15 cellular contexts compared by ENCODE assay signal in the genomic region with DNA sequence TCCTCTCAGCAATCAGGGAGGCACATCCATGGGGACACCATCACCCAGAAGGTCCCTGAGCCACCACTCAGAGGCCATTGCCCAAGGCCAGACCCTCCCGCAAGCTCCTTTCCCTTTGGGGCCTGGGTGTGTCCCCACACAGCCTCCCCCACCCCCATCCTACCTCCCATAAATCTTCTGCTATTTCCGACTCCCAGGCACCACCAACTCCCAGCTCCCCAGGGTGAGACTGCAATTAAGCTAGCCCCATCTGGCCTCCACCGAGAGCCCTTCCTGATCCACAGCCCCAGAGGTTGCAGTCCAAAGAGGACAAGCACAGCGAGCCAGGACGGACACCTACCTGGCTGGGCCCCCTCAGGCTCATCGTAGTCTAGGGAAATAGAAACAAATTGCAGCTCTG. TPM values are rescaled to one million over a fixed set of nuclear protein-coding genes. Genes with fewer than 3 reads are reported as not detected.
DNase-seq lines count a peak whose midpoint lies in the region; ATAC-seq and TF ChIP-seq lines count a peak whose summit lies in the region.
"Had no signal": no experiment of that assay in that cellular context is flagged by ENCODE, and none has a peak within 500 bp of the region (broad histone marks: within the 10 kb centered on the region; RNA-seq: fewer than 3 reads in every experiment).

No MANE protein-coding gene starts in this region.

- H3K4me3 ChIP-seq in heart right ventricle, result no peak overlapping the region
- H3K4me3 ChIP-seq in breast epithelium, result peak overlapping the region in 1 of 3 donors; percentile 22

- WGBS in heart right ventricle, 2 donors, result 81 to 87% methylated on average over 6 of the region's 6 CpGs

- H3K27ac ChIP-seq in heart right ventricle (peak overlapping the region in 8 of 10 donors; percentile 24 to 96 (median 80)), breast epithelium (peak overlapping the region; percentile 21 to 86)

- no peak for TF ChIP-seq POLR2A in breast epithelium (IDR thresholded peaks at IDR 0.05)

- H3K9me3 Mint-ChIP-seq in neural crest cell (no peaks in the 10 kb centered on the region), type B pancreatic cell (no peaks in the 10 kb centered on the region)

- no peak for DNase-seq in heart right ventricle
- DNase-seq in left ventricle myocardium superior, result no peak
- no peak for DNase-seq in breast epithelium (ENCODE audit: low spot score in 2 of 2)
- DNase-seq in neural crest cell (ENCODE audit: low read depth, low spot score), result no peak
- DNase-seq in type B pancreatic cell (ENCODE audit: extremely low spot score, unreplicated experiment), result no peak
- no peak for DNase-seq in hippocampal formation (lab: John Stamatoyannopoulos, UW)
- DNase-seq in head of caudate nucleus, result no peak
- DNase-seq in cerebellum (ENCODE audit: low spot score), result no peak
- DNase-seq: activated CD4-positive, alpha-beta T cell treated with anti-CD3 and anti-CD28 coated beads, Interleukin-2, amount 50 U/mL, for 48 hours; activated gamma-delta T cell; cerebellar nuclear complex; DND-41; NCI-H146; NCI-H510A treated with DMSO at 0.1 percent for 48 hours had no signal

- intact Hi-C loops in heart right ventricle (cut with DNase I), result loop anchor here in 1 of 10 donors (10.0 kb wide), 1 partner anchor 79 kb away; a partner anchor contains a TSS
- intact Hi-C loops in left ventricle myocardium superior (cut with micrococcal nuclease), result no loop called here
- intact Hi-C loops in breast epithelium (cut with DNase I; ENCODE audit: low total_unique reads), result no loop called here
- intact Hi-C loops in head of caudate nucleus (cut with DNase I), result no loop called here

- H3K36me3 Mint-ChIP-seq in neural crest cell (ENCODE audit: low read depth) (no peaks in the 10 kb centered on the region), type B pancreatic cell (peaks cover 5% of the 10 kb centered on the region)

- no peaks in the 10 kb centered on the region for H3K9me3 ChIP-seq in heart right ventricle
- no peaks in the 10 kb centered on the region for H3K9me3 ChIP-seq in breast epithelium

- H3K27ac Mint-ChIP-seq in neural crest cell (ENCODE audit: unreplicated experiment), result peak overlapping the region; percentile 78
- H3K27ac Mint-ChIP-seq in type B pancreatic cell, result peak overlapping the region; percentile 84

- no peak overlapping the region for H3K4me3 Mint-ChIP-seq in neural crest cell
- H3K4me3 Mint-ChIP-seq in type B pancreatic cell, result peak overlapping the region; percentile 49

- H3K4me1 ChIP-seq in heart right ventricle, result peaks cover 28 to 61% (median 55%) of the 10 kb centered on the region in 9 donors
- peaks cover 12 to 13% of the 10 kb centered on the region in 2 donors for H3K4me1 ChIP-seq in breast epithelium

- no peak for ATAC-seq in heart right ventricle
- no peak for ATAC-seq in left ventricle myocardium superior
- ATAC-seq: Panc1 had no signal

- peaks cover 13% of the 10 kb centered on the region for H3K4me1 Mint-ChIP-seq in neural crest cell
- H3K4me1 Mint-ChIP-seq in type B pancreatic cell (ENCODE audit: unreplicated experiment), result peaks cover 21% of the 10 kb centered on the region

- H3K36me3 ChIP-seq in heart right ventricle, result peaks cover 0 to 88% (median 32%) of the 10 kb centered on the region in 9 donors
- H3K36me3 ChIP-seq in breast epithelium, result no peaks in the 10 kb centered on the region

- H3K27me3 ChIP-seq in heart right ventricle (no peaks in the 10 kb centered on the region), breast epithelium (no peaks in the 10 kb centered on the region)

- H3K27me3 Mint-ChIP-seq in neural crest cell (ENCODE audit: low read depth), result no peaks in the 10 kb centered on the region
- H3K27me3 Mint-ChIP-seq in type B pancreatic cell, result no peaks in the 10 kb centered on the region

- no peak for TF ChIP-seq CTCF in heart right ventricle (IDR thresholded peaks at IDR 0.05)
- no peak for TF ChIP-seq CTCF in breast epithelium (IDR thresholded peaks at IDR 0.05)
- TF ChIP-seq CTCF in neural crest cell (conservative IDR thresholded peaks at IDR 0.05), result no peak
- TF ChIP-seq CTCF in type B pancreatic cell (conservative IDR thresholded peaks at IDR 0.05), result no peak

RNA-seq across cellular contexts. Expression of a gene that starts 6.3 kb away (rescaled TPM):
- total RNA-seq in heart right ventricle (100 to 1,000 TPM in 7 of 10 donors, 10 to 100 TPM in 3; 59.0 to 268 (median 140) TPM), left ventricle myocardium superior (65.2 TPM), breast epithelium (10 to 100 TPM; 26.5 to 55.7 (median 33.8) TPM), neural crest cell (31.9 and 32.2 TPM in 2 replicates), type B pancreatic cell (ENCODE audit: low replicate concordance) (58.2 and 80.8 TPM in 2 replicates), cerebellum (21.1 TPM)
- polyA plus RNA-seq in heart right ventricle, result 10 to 100 TPM; 28.4 to 38.7 TPM

RNA-seq across cellular contexts. Expression of a gene that starts 6.7 kb away (rescaled TPM):
- 1 to 10 TPM; 5.0 to 8.9 (median 6.7) TPM for total RNA-seq in heart right ventricle
- polyA plus RNA-seq in heart right ventricle, result 1 to 10 TPM; 6.2 to 6.7 TPM
- 7.1 TPM for total RNA-seq in left ventricle myocardium superior
- 1 to 10 TPM; 6.4 to 8.0 (median 7.5) TPM for total RNA-seq in breast epithelium
- total RNA-seq in neural crest cell, result 13.7 and 15.3 TPM in 2 replicates
- total RNA-seq in type B pancreatic cell (ENCODE audit: low replicate concordance), result 14.9 and 16.1 TPM in 2 replicates
- 4.5 TPM for total RNA-seq in cerebellum

RNA-seq across cellular contexts. Expression of a gene that starts 24.9 kb away (rescaled TPM):
- total RNA-seq in heart right ventricle (under 1 TPM in 2 of 10 donors, not detected in 8; 0.23 to 0.31 TPM), left ventricle myocardium superior (not detected), breast epithelium (not detected), neural crest cell (not detected in 2 replicates), type B pancreatic cell (ENCODE audit: low replicate concordance) (9.5 and 12.1 TPM in 2 replicates), cerebellum (0.18 TPM)
- polyA plus RNA-seq in heart right ventricle, result under 1 TPM; 0.04 to 0.15 TPM
